ENCODE assay signal across 37 cellular contexts in the genomic region with DNA sequence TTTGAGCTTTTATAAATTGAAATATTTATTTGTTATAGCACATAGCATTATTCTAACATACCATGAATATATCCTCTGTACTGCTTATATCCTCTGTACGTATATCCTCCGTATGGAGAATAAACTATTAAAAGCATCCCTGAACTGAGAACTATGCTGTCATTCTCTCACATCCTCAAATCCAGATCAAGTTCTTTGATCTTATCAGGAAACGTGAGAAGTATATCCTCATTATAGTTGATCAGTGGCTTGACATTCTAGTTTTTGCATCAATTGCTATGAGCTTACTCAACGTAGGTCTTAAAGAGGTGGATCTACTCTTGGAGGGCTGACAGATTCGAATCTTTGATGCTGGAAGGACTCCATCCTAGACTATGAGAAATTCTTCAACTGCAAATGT. TPM values are rescaled to one million over a fixed set of nuclear protein-coding genes. Genes with fewer than 3 reads are reported as not detected.
"Had no signal": no experiment of that assay in that cellular context is flagged by ENCODE, and none has a peak within 500 bp of the region (broad histone marks: within the 10 kb centered on the region; RNA-seq: fewer than 3 reads in every experiment).

No MANE protein-coding gene starts in this region.

- FAIRE-seq: astrocyte, bronchial epithelial cell, colon had no signal

- H3K36me3 ChIP-seq: adrenal gland, ascending aorta, brain microvascular endothelial cell, breast epithelium, cardiac muscle cell had no signal

- H3K27me3 ChIP-seq: adrenal gland, ascending aorta, body of pancreas, brain microvascular endothelial cell, breast epithelium, cardiac muscle cell had no signal

- H3K4me1 ChIP-seq: adrenal gland, ascending aorta, body of pancreas, breast epithelium had no signal

- H3K27ac ChIP-seq: adrenal gland, ascending aorta, body of pancreas, brain microvascular endothelial cell, breast epithelium, cardiac muscle cell had no signal

- H3K9me3 ChIP-seq: adrenal gland, ascending aorta, body of pancreas, breast epithelium had no signal

- DNase-seq: activated effector memory CD4-positive, alpha-beta T cell treated with anti-CD3 and anti-CD28 coated beads, Interleukin-2, amount 50 U/mL, for 16 hours; activated effector memory CD4-positive, alpha-beta T cell treated with Interleukin-2 at 50 U/mL for 16 hours; activated gamma-delta T cell; activated gamma-delta T cell treated with Interleukin-2 at 50 U/mL for 16 hours; activated naive CD4-positive, alpha-beta T cell; activated naive CD4-positive, alpha-beta T cell treated with anti-CD3 and anti-CD28 coated beads for 36 hours; activated naive CD4-positive, alpha-beta T cell treated with anti-CD3 and anti-CD28 coated beads, Interleukin-2, amount 10 ng/mL, durations not matched to agents 7 days and 5 days; activated naive CD4-positive, alpha-beta T cell treated with anti-CD3 and anti-CD28 coated beads, Interleukin-2, amount 50 U/mL, for 16 hours; activated naive CD4-positive, alpha-beta T cell treated with Interleukin-2 at 50 U/mL for 16 hours; activated naive CD8-positive, alpha-beta T cell treated with anti-CD3 and anti-CD28 coated beads for 36 hours; activated naive CD8-positive, alpha-beta T cell treated with anti-CD3 and anti-CD28 coated beads, Interleukin-2, amount 10 ng/mL, durations not matched to agents 7 days and 5 days; activated naive CD8-positive, alpha-beta T cell treated with anti-CD3 and anti-CD28 coated beads, Interleukin-2, amount 50 U/mL, for 24 hours; activated T-cell treated with anti-CD3 and anti-CD28 coated beads, Interleukin-2, amount 50 U/mL, for 4 hours; activated T-cell treated with anti-CD3 and anti-CD28 coated beads, Interleukin-2, amount 50 U/mL, for 48 hours; activated T-cell treated with anti-CD3 and anti-CD28 coated beads, Interleukin-2, amount 50 U/mL, for 72 hours; adrenal gland; amniotic stem cell; amygdala; anterior cingulate cortex; aorta; body of pancreas; brain microvascular endothelial cell; caudate nucleus; central memory CD4-positive, alpha-beta T cell; cerebellar nuclear complex had no signal

- H3K4me3 ChIP-seq: adrenal gland, ascending aorta, body of pancreas, breast epithelium, cardiac muscle cell had no signal

- ATAC-seq: activated naive CD4-positive, alpha-beta T cell treated with anti-CD3 and anti-CD28 coated beads, Interleukin-2, amount 50 U/mL, for 72 hours; activated naive CD8-positive, alpha-beta T cell treated with anti-CD3 and anti-CD28 coated beads, Interleukin-2, amount 50 U/mL, for 24 hours; activated T-cell treated with anti-CD3 and anti-CD28 coated beads, Interleukin-2, amount 50 U/mL, for 4 hours; activated T-cell treated with anti-CD3 and anti-CD28 coated beads, Interleukin-2, amount 50 U/mL, for 72 hours; activated T-helper 17 cell treated with anti-CD3 and anti-CD28 coated beads, Interleukin-2, amount 50 U/mL, for 72 hours; body of pancreas had no signal

RNA-seq across cellular contexts. Expression of gene IL7R, which starts 37.4 kb away (rescaled TPM):
- total RNA-seq: cardiac muscle cell had no signal
- polyA plus RNA-seq: cardiac muscle cell had no signal

RNA-seq across cellular contexts. Expression of gene CAPSL, which starts 44.3 kb away (rescaled TPM):
- total RNA-seq: activated naive CD8-positive, alpha-beta T cell treated with anti-CD3 and anti-CD28 coated beads, Interleukin-2, amount 10 ng/mL, durations not matched to agents 7 days and 5 days; activated T-helper 1 cell treated with anti-CD3 and anti-CD28 coated beads, Interleukin-12 subunit alpha, Interleukin-12 subunit beta, Interleukin-2, Interleukin-4 antibody, amounts not matched to agents 30 ng/mL and 10 ng/mL and 1 ng/mL, durations not matched to agents 14 hours and 24 hours and 36 hours; adrenal gland; aorta; ascending aorta; astrocyte; body of pancreas; breast epithelium; bronchial epithelial cell; cardiac muscle cell; cardiac septum; chondrocyte had no signal
- polyA plus RNA-seq: adipose tissue, aorta, cardiac muscle cell had no signal
